Comparison of ENCODE assay signal across 1 cellular context in the genomic region with DNA sequence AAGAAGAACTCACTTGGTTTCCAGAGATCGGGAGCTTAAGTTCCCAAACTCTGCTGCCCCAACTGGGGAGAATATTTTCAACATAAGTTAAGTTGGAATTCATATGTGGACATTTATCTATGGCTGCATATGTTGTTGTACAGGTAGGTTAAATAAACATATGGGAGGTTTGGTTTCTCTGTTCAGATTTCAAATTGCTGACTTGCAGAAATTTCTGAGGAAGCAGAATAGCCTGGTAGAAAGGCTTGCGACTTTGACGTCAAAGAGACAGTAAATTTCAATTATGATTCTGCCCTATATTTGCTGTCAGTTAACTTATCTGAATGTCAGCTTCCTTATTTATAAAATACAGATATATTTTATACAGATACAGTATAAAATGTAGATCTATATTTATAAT.
TF ChIP-seq lines count a peak whose summit lies in the region.

No MANE protein-coding gene starts in this region.

TF ChIP-seq in HCT116, 20 proteins besides CTCF, POLR2A, EP300 and RAD21:
- TF ChIP-seq EGR1 (IDR thresholded peaks at IDR 0.05; ENCODE audit: low read depth) = no peak
- TF ChIP-seq ZFX (IDR thresholded peaks at IDR 0.05) = no peak
- TF ChIP-seq, protein P1, sequence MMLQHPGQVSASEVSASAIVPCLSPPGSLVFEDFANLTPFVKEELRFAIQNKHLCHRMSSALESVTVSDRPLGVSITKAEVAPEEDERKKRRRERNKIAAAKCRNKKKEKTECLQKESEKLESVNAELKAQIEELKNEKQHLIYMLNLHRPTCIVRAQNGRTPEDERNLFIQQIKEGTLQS (IDR thresholded peaks at IDR 0.05) = no peak
- TF ChIP-seq ELF1 (IDR thresholded peaks at IDR 0.05; ENCODE audit: borderline replicate concordance, low read depth) = no peak
- TF ChIP-seq SIN3A (IDR thresholded peaks at IDR 0.05; ENCODE audit: low read depth) = no peak
- TF ChIP-seq FOSL1 (IDR thresholded peaks at IDR 0.05; ENCODE audit: low read depth) = no peak
- TF ChIP-seq SP1 (IDR thresholded peaks at IDR 0.05; ENCODE audit: low read depth) = no peak
